Comparison of ENCODE assay signal across 8 cellular contexts in genomic region chr14:100067971-100068959, GRCh38. TPM values are rescaled to one million over a fixed set of nuclear protein-coding genes. Genes with fewer than 3 reads are reported as not detected.
DNase-seq lines count a peak whose midpoint lies in the region; ATAC-seq and TF ChIP-seq lines count a peak whose summit lies in the region.

No MANE protein-coding gene starts in this region.

- H3K4me1 ChIP-seq in duodenal mucosa (ENCODE audit: control insufficient read depth in 1 of 2, insufficient read depth in 2 of 2, low read length in 2 of 2) = peaks cover 13 to 34% of the 10 kb centered on the region in 2 donors
- peaks cover 0 to 15% (median 0%) of the 10 kb centered on the region in 4 donors for H3K4me1 ChIP-seq in transverse colon

- intact Hi-C loops in activated CD4-positive, alpha-beta T cell treated with anti-CD3 and anti-CD28 coated beads, Interleukin-2, amount 10 ng/mL, durations not matched to agents 24 days and 14 days (cut with micrococcal nuclease) = loop anchor here (2.0 to 10.0 kb wide), 7 partner anchors 19 to 1754 kb away; partner anchors contain the start of genes WDR25 and YY1
- intact Hi-C loops in transverse colon (cut with DNase I; ENCODE audit: low total_unique reads) = no loop called here

- H3K27ac Mint-ChIP-seq in IgD-negative memory B cell = peak overlapping the region; percentile 86 to 96 (median 93)
- peak overlapping the region; percentile 98 for H3K27ac Mint-ChIP-seq in activated CD4-positive, alpha-beta T cell treated with anti-CD3 and anti-CD28 coated beads, Interleukin-2, amount 10 ng/mL, durations not matched to agents 24 days and 14 days

- 68 to 77% methylated on average over 13 to 18 of the region's 18 CpGs for WGBS in transverse colon (ENCODE audit: low coverage in 1 of 2), 2 donors

- DNase-seq in AML-193 (lab: John Stamatoyannopoulos, UW) = peak; percentile 65 to 68
- DNase-seq in activated CD4-positive, alpha-beta T cell treated with anti-CD3 and anti-CD28 coated beads, Interleukin-2, amount 10 ng/mL, durations not matched to agents 24 days and 14 days = peak; percentile 95
- DNase-seq in occipital lobe (lab: John Stamatoyannopoulos, UW) = peak; percentile 36
- peak; percentile 66 for DNase-seq in transverse colon
- DNase-seq in iPS-NIHi11 (ENCODE audit: low spot score) = no peak

- H3K27ac ChIP-seq in duodenal mucosa (ENCODE audit: low read depth, low read length) (peak overlapping the region; percentile 61), transverse colon (peak overlapping the region; percentile 67 to 82 (median 74))

- peak overlapping the region; percentile 53 to 64 for H3K4me3 ChIP-seq in duodenal mucosa (ENCODE audit: low read depth in 1 of 2, low read length in 2 of 2)
- H3K4me3 ChIP-seq in transverse colon = peak overlapping the region in 1 of 4 donors; percentile 30

- TF ChIP-seq CTCF in transverse colon (IDR thresholded peaks at IDR 0.05) = no peak

- peak overlapping the region; percentile 96 to 100 (median 98) for H3K4me3 Mint-ChIP-seq in IgD-negative memory B cell
- H3K4me3 Mint-ChIP-seq in activated CD4-positive, alpha-beta T cell treated with anti-CD3 and anti-CD28 coated beads, Interleukin-2, amount 10 ng/mL, durations not matched to agents 24 days and 14 days = peak overlapping the region; percentile 87

- H3K9ac ChIP-seq in duodenal mucosa (ENCODE audit: low read depth in 1 of 2, low read length in 2 of 2) = peak overlapping the region; percentile 35 to 40

- H3K36me3 ChIP-seq in duodenal mucosa (ENCODE audit: control insufficient read depth in 1 of 2, insufficient read depth in 2 of 2, low read length in 2 of 2) (no peaks in the 10 kb centered on the region), transverse colon (no peaks in the 10 kb centered on the region)

- H3K9me3 ChIP-seq in duodenal mucosa (ENCODE audit: control insufficient read depth in 1 of 2, low read length in 2 of 2) = no peaks in the 10 kb centered on the region
- no peaks in the 10 kb centered on the region for H3K9me3 ChIP-seq in transverse colon

- peaks cover 2% of the 10 kb centered on the region for H3K36me3 Mint-ChIP-seq in IgD-negative memory B cell
- H3K36me3 Mint-ChIP-seq in activated CD4-positive, alpha-beta T cell treated with anti-CD3 and anti-CD28 coated beads, Interleukin-2, amount 10 ng/mL, durations not matched to agents 24 days and 14 days (ENCODE audit: low read depth) = peaks cover 50% of the 10 kb centered on the region

- H3K9me3 Mint-ChIP-seq in IgD-negative memory B cell = no peaks in the 10 kb centered on the region
- H3K9me3 Mint-ChIP-seq in activated CD4-positive, alpha-beta T cell treated with anti-CD3 and anti-CD28 coated beads, Interleukin-2, amount 10 ng/mL, durations not matched to agents 24 days and 14 days = no peaks in the 10 kb centered on the region

- peak; percentile 30 for ATAC-seq in GM21390 (IDR thresholded peaks at IDR 0.05; ENCODE audit: unreplicated experiment)

- H3K4me1 Mint-ChIP-seq in IgD-negative memory B cell = peaks cover 37 to 78% (median 47%) of the 10 kb centered on the region in 3 donors
- peaks cover 77% of the 10 kb centered on the region for H3K4me1 Mint-ChIP-seq in activated CD4-positive, alpha-beta T cell treated with anti-CD3 and anti-CD28 coated beads, Interleukin-2, amount 10 ng/mL, durations not matched to agents 24 days and 14 days

- TF ChIP-seq POLR2A in transverse colon (IDR thresholded peaks at IDR 0.05) = peak; percentile 16

- H3K27me3 Mint-ChIP-seq in IgD-negative memory B cell = no peaks in the 10 kb centered on the region
- H3K27me3 Mint-ChIP-seq in activated CD4-positive, alpha-beta T cell treated with anti-CD3 and anti-CD28 coated beads, Interleukin-2, amount 10 ng/mL, durations not matched to agents 24 days and 14 days = no peaks in the 10 kb centered on the region

- H3K27me3 ChIP-seq in duodenal mucosa (ENCODE audit: control insufficient read depth in 1 of 2, insufficient read depth in 2 of 2, low read length in 2 of 2) = no peaks in the 10 kb centered on the region
- H3K27me3 ChIP-seq in transverse colon = no peaks in the 10 kb centered on the region

- no peak for TF ChIP-seq EP300 in transverse colon (IDR thresholded peaks at IDR 0.05; ENCODE audit: low read depth)

- in situ Hi-C loops in transverse colon (cut with MboI; ENCODE audit: low pct_ligation_motif_present in 1 of 4, low pct_unique_long_range_greater_than_20kb in 1 of 4, low sequenced_read_pairs in 3 of 4) = no loop called here

RNA-seq across cellular contexts. Expression of gene EVL, which starts 3.0 kb away (rescaled TPM):
- polyA plus RNA-seq in IgD-negative memory B cell = 73.3 TPM
- 268 and 285 TPM in 2 replicates for total RNA-seq in activated CD4-positive, alpha-beta T cell treated with anti-CD3 and anti-CD28 coated beads, Interleukin-2, amount 10 ng/mL, durations not matched to agents 24 days and 14 days
- 76.1 TPM for total RNA-seq in occipital lobe
- 10 to 100 TPM; 22.8 to 86.4 (median 45.2) TPM for total RNA-seq in transverse colon
